ENCODE assay signal across 8 cellular contexts in the genomic region with DNA sequence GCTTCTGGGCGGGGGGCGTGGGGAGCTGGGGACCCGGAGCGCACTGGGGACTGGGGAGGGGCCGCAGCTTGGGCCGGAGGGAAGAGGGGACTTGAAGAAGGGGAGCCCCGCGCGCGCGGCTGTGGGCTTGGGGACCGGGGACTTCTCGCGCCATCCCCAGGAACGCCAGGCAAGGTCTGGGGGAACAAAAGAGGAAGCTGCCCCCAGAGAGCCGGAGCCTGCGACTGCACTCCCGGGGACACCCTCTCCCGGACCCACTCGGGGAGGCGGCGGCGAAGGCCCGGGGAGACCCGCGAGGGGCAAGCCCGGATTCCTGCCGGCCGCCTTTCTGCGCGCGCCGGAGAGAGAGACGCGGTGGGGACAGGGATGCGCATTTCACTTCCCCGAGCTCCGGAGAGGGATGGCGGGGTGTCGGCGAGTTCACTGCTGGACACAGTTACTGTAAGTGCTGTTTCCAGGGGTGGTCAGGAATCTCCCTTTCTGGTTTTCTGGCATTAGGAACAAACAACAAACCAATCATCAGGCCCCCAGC. TPM values are rescaled to one million over a fixed set of nuclear protein-coding genes. Genes with fewer than 3 reads are reported as not detected.
DNase-seq lines count a peak whose midpoint lies in the region; ATAC-seq and TF ChIP-seq lines count a peak whose summit lies in the region.

No MANE protein-coding gene starts in this region.

- intact Hi-C loops in PC-3 (cut with micrococcal nuclease) (no loop called here), colonic mucosa (cut with DNase I) (no loop called here), lower lobe of right lung (cut with DNase I) (no loop called here), thyroid gland (cut with DNase I) (no loop called here)

- 0 out of 2 replicates have a peak overlapping the region, but pooled peaks have one; percentile 11 for H3K9ac ChIP-seq in PC-3 (ENCODE audit: low read length)
- H3K9ac ChIP-seq in colonic mucosa (ENCODE audit: low read depth in 2 of 2, low read length in 2 of 2) = peak overlapping the region; percentile 73 to 76

- TF ChIP-seq CTCF in GM13976 (IDR thresholded peaks at IDR 0.05; ENCODE audit: borderline replicate concordance, control extremely low read depth, extremely low read depth, insufficient read depth, missing control alignments) (no peak), PC-3 (conservative IDR thresholded peaks at IDR 0.05; ENCODE audit: low read depth, low read length) (no peak), colonic mucosa (IDR thresholded peaks at IDR 0.05) (no peak), lower lobe of right lung (IDR thresholded peaks at IDR 0.05) (no peak), thyroid gland (IDR thresholded peaks at IDR 0.05) (no peak)

- CTCF ChIA-PET in PC-3 (lab: Charles Lee) = interaction anchor here (0.9 to 1.1 kb wide), 2 partner anchors 13 to 39 kb away, joined by 5 to 6 read pairs; no protein-coding TSS in a partner anchor

- H4K20me1 ChIP-seq in PC-3 (ENCODE audit: low read length) = no peaks in the 10 kb centered on the region

- H3K4me3 ChIP-seq in PC-3 (ENCODE audit: low read length) = peak overlapping the region; percentile 66
- peak overlapping the region; percentile 77 for H3K4me3 ChIP-seq in colonic mucosa
- H3K4me3 ChIP-seq in lower lobe of right lung = peak overlapping the region; percentile 73
- peak overlapping the region; percentile 53 to 71 (median 67) for H3K4me3 ChIP-seq in thyroid gland (replicated peaks in 1 of 3)

- no peaks in the 10 kb centered on the region for H3K9me2 ChIP-seq in PC-3 (replicated peaks; ENCODE audit: low read length)

- in situ Hi-C loops in GM13976 (cut with MboI; ENCODE audit: low sequenced_read_pairs, unreplicated experiment) = no loop called here

- H3K4me2 ChIP-seq in PC-3 (ENCODE audit: low read length) = peak overlapping the region; percentile 80

- WGBS in thyroid gland, 2 donors = 0 to 2% methylated on average over 18 to 25 of the region's 41 CpGs

- no peaks in the 10 kb centered on the region for H3K79me2 ChIP-seq in PC-3 (ENCODE audit: low read length)

- ATAC-seq in PC-3 (peak; percentile 51), lower lobe of right lung (peak; percentile 46 to 57)

- H2AFZ ChIP-seq in PC-3 (ENCODE audit: low read length) = peak overlapping the region; percentile 75

- no peaks in the 10 kb centered on the region for H3K9me3 ChIP-seq in PC-3 (ENCODE audit: low read length)
- H3K9me3 ChIP-seq in colonic mucosa = no peaks in the 10 kb centered on the region
- no peaks in the 10 kb centered on the region for H3K9me3 ChIP-seq in lower lobe of right lung
- no peaks in the 10 kb centered on the region for H3K9me3 ChIP-seq in thyroid gland

- no peak overlapping the region for H3K27ac ChIP-seq in PC-3 (ENCODE audit: low read length)
- H3K27ac ChIP-seq in colonic mucosa = peak overlapping the region; percentile 38
- peak overlapping the region; percentile 86 for H3K27ac ChIP-seq in lower lobe of right lung
- peak overlapping the region; percentile 51 to 90 (median 79) for H3K27ac ChIP-seq in thyroid gland

- H3K36me3 ChIP-seq in PC-3 (ENCODE audit: low read depth, low read length) (no peaks in the 10 kb centered on the region), colonic mucosa (no peaks in the 10 kb centered on the region), lower lobe of right lung (no peaks in the 10 kb centered on the region), thyroid gland (no peaks in the 10 kb centered on the region)

- H3F3A ChIP-seq in PC-3 (ENCODE audit: low read length, unreplicated experiment) = no peaks in the 10 kb centered on the region

- H3K4me1 ChIP-seq in PC-3 (ENCODE audit: insufficient read depth, low read length) (peaks cover 2% of the 10 kb centered on the region; the same call in 1 of the 2 replicates), colonic mucosa (peaks cover 6% of the 10 kb centered on the region), lower lobe of right lung (peaks cover 47% of the 10 kb centered on the region), thyroid gland (peaks cover 17 to 23% of the 10 kb centered on the region in 2 donors)

- peak; percentile 46 for DNase-seq in 8988T
- DNase-seq in GM13976 (ENCODE audit: low spot score) = peak; percentile 60
- no peak for DNase-seq in PC-3
- no peak for DNase-seq in colonic mucosa
- DNase-seq in lower lobe of right lung = peak; percentile 69
- peak; percentile 9 to 23 for DNase-seq in thyroid gland
- DNase-seq in AG20443 (ENCODE audit: low spot score) = no peak
- DNase-seq in ureter (ENCODE audit: low spot score) = no peak

- TSS peak; percentile 96 for BruUV-seq in PC-3 (replicated peaks; lab: Mats Ljungman, UMichigan)

- TF ChIP-seq POLR2A in thyroid gland (IDR thresholded peaks at IDR 0.05) = no peak

- POLR2A ChIA-PET in PC-3 (lab: Charles Lee; ENCODE audit: unreplicated experiment) = interaction anchor here (0.6 to 0.9 kb wide), 6 partner anchors 14 to 467 kb away, joined by 3 to 10 read pairs (median 5); a partner anchor contains a TSS

- H3K27me3 ChIP-seq in PC-3 (ENCODE audit: low read length) = no peaks in the 10 kb centered on the region
- H3K27me3 ChIP-seq in colonic mucosa = no peaks in the 10 kb centered on the region
- H3K27me3 ChIP-seq in lower lobe of right lung (ENCODE audit: low read depth) = no peaks in the 10 kb centered on the region
- H3K27me3 ChIP-seq in thyroid gland = no peaks in the 10 kb centered on the region

RNA-seq across cellular contexts. Expression of a gene that starts 0.7 kb away (rescaled TPM):
- total RNA-seq in PC-3 (2014; rRNA removed) (0.66 and 2.0 TPM in 2 replicates), colonic mucosa (10 to 100 TPM; 13.8 to 60.0 TPM), lower lobe of right lung (74.9 TPM), thyroid gland (10 to 100 TPM; 13.8 to 34.1 (median 18.9) TPM), ureter (20.1 TPM)

Comparison
In these comparisons a context has a peak if more than half of its experiments do, and no peak if none do; other contexts are left out.
1. DNase-seq: peak in 8988T (single experiment), GM13976 (single experiment), lower lobe of right lung (single experiment) and thyroid gland (2 of 2); none in PC-3 (single experiment), colonic mucosa (single experiment), AG20443 (single experiment) and ureter (single experiment).
2. Peak in every context shown above with its lines, with median percentiles within 50 percentile points of each other: H3K4me3 ChIP-seq.